Comparison of ENCODE assay signal across 1 cellular context in the genomic region with DNA sequence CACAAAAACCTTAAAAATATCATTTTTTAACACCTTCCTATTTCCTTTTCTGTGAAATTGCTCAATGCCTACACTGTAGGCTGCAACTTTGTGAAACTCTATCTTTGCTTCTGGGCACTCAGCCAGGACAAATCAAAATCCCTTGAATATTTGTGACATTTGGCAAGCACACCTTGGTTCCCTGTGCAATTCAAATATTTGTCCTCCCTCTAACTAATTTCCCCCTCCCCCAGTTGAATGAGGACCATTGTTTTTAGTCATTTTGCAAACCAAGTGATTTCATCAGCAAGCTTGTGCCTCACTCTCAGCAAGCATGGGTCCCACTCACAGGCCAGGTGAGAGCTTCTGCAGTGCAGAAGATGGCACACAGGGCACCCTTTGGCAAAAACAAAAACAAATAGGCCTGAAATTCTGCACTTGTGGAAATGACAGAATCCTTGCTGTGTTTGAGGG.
TF ChIP-seq lines count a peak whose summit lies in the region.

No MANE protein-coding gene starts in this region.

TF ChIP-seq in HepG2, 621 proteins besides CTCF, POLR2A, EP300 and RAD21 (continued from another document and continues in another):
- TF ChIP-seq, protein P1, sequence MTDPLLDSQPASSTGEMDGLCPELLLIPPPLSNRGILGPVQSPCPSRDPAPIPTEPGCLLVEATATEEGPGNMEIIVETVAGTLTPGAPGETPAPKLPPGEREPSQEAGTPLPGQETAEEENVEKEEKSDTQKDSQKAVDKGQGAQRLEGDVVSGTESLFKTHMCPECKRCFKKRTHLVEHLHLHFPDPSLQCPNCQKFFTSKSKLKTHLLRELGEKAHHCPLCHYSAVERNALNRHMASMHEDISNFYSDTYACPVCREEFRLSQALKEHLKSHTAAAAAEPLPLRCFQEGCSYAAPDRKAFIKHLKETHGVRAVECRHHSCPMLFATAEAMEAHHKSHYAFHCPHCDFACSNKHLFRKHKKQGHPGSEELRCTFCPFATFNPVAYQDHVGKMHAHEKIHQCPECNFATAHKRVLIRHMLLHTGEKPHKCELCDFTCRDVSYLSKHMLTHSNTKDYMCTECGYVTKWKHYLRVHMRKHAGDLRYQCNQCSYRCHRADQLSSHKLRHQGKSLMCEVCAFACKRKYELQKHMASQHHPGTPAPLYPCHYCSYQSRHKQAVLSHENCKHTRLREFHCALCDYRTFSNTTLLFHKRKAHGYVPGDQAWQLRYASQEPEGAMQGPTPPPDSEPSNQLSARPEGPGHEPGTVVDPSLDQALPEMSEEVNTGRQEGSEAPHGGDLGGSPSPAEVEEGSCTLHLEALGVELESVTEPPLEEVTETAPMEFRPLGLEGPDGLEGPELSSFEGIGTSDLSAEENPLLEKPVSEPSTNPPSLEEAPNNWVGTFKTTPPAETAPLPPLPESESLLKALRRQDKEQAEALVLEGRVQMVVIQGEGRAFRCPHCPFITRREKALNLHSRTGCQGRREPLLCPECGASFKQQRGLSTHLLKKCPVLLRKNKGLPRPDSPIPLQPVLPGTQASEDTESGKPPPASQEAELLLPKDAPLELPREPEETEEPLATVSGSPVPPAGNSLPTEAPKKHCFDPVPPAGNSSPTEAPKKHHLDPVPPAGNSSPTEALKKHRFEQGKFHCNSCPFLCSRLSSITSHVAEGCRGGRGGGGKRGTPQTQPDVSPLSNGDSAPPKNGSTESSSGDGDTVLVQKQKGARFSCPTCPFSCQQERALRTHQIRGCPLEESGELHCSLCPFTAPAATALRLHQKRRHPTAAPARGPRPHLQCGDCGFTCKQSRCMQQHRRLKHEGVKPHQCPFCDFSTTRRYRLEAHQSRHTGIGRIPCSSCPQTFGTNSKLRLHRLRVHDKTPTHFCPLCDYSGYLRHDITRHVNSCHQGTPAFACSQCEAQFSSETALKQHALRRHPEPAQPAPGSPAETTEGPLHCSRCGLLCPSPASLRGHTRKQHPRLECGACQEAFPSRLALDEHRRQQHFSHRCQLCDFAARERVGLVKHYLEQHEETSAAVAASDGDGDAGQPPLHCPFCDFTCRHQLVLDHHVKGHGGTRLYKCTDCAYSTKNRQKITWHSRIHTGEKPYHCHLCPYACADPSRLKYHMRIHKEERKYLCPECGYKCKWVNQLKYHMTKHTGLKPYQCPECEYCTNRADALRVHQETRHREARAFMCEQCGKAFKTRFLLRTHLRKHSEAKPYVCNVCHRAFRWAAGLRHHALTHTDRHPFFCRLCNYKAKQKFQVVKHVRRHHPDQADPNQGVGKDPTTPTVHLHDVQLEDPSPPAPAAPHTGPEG (CRISPR knock-in tag; IDR thresholded peaks at IDR 0.05): peak; percentile 85
- TF ChIP-seq, protein P2, sequence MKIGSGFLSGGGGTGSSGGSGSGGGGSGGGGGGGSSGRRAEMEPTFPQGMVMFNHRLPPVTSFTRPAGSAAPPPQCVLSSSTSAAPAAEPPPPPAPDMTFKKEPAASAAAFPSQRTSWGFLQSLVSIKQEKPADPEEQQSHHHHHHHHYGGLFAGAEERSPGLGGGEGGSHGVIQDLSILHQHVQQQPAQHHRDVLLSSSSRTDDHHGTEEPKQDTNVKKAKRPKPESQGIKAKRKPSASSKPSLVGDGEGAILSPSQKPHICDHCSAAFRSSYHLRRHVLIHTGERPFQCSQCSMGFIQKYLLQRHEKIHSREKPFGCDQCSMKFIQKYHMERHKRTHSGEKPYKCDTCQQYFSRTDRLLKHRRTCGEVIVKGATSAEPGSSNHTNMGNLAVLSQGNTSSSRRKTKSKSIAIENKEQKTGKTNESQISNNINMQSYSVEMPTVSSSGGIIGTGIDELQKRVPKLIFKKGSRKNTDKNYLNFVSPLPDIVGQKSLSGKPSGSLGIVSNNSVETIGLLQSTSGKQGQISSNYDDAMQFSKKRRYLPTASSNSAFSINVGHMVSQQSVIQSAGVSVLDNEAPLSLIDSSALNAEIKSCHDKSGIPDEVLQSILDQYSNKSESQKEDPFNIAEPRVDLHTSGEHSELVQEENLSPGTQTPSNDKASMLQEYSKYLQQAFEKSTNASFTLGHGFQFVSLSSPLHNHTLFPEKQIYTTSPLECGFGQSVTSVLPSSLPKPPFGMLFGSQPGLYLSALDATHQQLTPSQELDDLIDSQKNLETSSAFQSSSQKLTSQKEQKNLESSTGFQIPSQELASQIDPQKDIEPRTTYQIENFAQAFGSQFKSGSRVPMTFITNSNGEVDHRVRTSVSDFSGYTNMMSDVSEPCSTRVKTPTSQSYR (CRISPR knock-in tag; IDR thresholded peaks at IDR 0.05; ENCODE audit: borderline replicate concordance): peak; percentile 99
- TF ChIP-seq NCOA2 (CRISPR knock-in tag; IDR thresholded peaks at IDR 0.05) (peak; percentile 96), KDM1A (CRISPR knock-in tag; IDR thresholded peaks at IDR 0.05) (peak; percentile 85), KDM6A (CRISPR knock-in tag; IDR thresholded peaks at IDR 0.05; ENCODE audit: low read depth) (peak; percentile 32; the same call in 1 of the 2 replicates), ZNF484 (CRISPR knock-in tag; IDR thresholded peaks at IDR 0.05; ENCODE audit: borderline replicate concordance, low read depth) (no peak), CEBPG (CRISPR knock-in tag; IDR thresholded peaks at IDR 0.05) (peak; percentile 97), IKZF1 (IDR thresholded peaks at IDR 0.05) (no peak), ZC3H4 (CRISPR knock-in tag; IDR thresholded peaks at IDR 0.05; ENCODE audit: borderline replicate concordance) (no peak), ZNF549 (CRISPR knock-in tag; IDR thresholded peaks at IDR 0.05) (no peak), HOXD1 (CRISPR knock-in tag; IDR thresholded peaks at IDR 0.05) (peak; percentile 86; the same call in 1 of the 2 replicates)
- TF ChIP-seq, protein P3, sequence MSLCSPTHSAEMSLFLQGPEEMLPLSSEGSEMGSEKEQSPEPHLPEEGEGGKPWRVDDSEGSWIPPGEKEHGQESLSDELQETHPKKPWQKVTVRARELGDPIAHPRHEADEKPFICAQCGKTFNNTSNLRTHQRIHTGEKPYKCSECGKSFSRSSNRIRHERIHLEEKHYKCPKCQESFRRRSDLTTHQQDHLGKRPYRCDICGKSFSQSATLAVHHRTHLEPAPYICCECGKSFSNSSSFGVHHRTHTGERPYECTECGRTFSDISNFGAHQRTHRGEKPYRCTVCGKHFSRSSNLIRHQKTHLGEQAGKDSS (CRISPR knock-in tag; IDR thresholded peaks at IDR 0.05; ENCODE audit: borderline replicate concordance, low read depth): 0 out of 2 replicates have a peak, but pooled peaks have one; percentile 45
- TF ChIP-seq, protein P4, sequence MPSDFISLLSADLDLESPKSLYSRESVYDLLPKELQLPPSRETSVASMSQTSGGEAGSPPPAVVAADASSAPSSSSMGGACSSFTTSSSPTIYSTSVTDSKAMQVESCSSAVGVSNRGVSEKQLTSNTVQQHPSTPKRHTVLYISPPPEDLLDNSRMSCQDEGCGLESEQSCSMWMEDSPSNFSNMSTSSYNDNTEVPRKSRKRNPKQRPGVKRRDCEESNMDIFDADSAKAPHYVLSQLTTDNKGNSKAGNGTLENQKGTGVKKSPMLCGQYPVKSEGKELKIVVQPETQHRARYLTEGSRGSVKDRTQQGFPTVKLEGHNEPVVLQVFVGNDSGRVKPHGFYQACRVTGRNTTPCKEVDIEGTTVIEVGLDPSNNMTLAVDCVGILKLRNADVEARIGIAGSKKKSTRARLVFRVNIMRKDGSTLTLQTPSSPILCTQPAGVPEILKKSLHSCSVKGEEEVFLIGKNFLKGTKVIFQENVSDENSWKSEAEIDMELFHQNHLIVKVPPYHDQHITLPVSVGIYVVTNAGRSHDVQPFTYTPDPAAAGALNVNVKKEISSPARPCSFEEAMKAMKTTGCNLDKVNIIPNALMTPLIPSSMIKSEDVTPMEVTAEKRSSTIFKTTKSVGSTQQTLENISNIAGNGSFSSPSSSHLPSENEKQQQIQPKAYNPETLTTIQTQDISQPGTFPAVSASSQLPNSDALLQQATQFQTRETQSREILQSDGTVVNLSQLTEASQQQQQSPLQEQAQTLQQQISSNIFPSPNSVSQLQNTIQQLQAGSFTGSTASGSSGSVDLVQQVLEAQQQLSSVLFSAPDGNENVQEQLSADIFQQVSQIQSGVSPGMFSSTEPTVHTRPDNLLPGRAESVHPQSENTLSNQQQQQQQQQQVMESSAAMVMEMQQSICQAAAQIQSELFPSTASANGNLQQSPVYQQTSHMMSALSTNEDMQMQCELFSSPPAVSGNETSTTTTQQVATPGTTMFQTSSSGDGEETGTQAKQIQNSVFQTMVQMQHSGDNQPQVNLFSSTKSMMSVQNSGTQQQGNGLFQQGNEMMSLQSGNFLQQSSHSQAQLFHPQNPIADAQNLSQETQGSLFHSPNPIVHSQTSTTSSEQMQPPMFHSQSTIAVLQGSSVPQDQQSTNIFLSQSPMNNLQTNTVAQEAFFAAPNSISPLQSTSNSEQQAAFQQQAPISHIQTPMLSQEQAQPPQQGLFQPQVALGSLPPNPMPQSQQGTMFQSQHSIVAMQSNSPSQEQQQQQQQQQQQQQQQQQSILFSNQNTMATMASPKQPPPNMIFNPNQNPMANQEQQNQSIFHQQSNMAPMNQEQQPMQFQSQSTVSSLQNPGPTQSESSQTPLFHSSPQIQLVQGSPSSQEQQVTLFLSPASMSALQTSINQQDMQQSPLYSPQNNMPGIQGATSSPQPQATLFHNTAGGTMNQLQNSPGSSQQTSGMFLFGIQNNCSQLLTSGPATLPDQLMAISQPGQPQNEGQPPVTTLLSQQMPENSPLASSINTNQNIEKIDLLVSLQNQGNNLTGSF (CRISPR knock-in tag; IDR thresholded peaks at IDR 0.05): no peak
- TF ChIP-seq, protein P5, sequence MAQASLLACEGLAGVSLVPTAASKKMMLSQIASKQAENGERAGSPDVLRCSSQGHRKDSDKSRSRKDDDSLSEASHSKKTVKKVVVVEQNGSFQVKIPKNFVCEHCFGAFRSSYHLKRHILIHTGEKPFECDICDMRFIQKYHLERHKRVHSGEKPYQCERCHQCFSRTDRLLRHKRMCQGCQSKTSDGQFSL (CRISPR knock-in tag; IDR thresholded peaks at IDR 0.05): 0 out of 2 replicates have a peak, but pooled peaks have one; percentile 41
- TF ChIP-seq, protein P6, sequence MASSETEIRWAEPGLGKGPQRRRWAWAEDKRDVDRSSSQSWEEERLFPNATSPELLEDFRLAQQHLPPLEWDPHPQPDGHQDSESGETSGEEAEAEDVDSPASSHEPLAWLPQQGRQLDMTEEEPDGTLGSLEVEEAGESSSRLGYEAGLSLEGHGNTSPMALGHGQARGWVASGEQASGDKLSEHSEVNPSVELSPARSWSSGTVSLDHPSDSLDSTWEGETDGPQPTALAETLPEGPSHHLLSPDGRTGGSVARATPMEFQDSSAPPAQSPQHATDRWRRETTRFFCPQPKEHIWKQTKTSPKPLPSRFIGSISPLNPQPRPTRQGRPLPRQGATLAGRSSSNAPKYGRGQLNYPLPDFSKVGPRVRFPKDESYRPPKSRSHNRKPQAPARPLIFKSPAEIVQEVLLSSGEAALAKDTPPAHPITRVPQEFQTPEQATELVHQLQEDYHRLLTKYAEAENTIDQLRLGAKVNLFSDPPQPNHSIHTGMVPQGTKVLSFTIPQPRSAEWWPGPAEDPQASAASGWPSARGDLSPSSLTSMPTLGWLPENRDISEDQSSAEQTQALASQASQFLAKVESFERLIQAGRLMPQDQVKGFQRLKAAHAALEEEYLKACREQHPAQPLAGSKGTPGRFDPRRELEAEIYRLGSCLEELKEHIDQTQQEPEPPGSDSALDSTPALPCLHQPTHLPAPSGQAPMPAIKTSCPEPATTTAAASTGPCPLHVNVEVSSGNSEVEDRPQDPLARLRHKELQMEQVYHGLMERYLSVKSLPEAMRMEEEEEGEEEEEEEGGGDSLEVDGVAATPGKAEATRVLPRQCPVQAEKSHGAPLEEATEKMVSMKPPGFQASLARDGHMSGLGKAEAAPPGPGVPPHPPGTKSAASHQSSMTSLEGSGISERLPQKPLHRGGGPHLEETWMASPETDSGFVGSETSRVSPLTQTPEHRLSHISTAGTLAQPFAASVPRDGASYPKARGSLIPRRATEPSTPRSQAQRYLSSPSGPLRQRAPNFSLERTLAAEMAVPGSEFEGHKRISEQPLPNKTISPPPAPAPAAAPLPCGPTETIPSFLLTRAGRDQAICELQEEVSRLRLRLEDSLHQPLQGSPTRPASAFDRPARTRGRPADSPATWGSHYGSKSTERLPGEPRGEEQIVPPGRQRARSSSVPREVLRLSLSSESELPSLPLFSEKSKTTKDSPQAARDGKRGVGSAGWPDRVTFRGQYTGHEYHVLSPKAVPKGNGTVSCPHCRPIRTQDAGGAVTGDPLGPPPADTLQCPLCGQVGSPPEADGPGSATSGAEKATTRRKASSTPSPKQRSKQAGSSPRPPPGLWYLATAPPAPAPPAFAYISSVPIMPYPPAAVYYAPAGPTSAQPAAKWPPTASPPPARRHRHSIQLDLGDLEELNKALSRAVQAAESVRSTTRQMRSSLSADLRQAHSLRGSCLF (CRISPR knock-in tag; IDR thresholded peaks at IDR 0.05; ENCODE audit: borderline replicate concordance): 0 out of 2 replicates have a peak, but pooled peaks have one; percentile 33
- TF ChIP-seq, protein P7, sequence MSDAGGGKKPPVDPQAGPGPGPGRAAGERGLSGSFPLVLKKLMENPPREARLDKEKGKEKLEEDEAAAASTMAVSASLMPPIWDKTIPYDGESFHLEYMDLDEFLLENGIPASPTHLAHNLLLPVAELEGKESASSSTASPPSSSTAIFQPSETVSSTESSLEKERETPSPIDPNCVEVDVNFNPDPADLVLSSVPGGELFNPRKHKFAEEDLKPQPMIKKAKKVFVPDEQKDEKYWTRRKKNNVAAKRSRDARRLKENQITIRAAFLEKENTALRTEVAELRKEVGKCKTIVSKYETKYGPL (CRISPR knock-in tag; IDR thresholded peaks at IDR 0.05): 0 out of 2 replicates have a peak, but pooled peaks have one; percentile 60
- TF ChIP-seq, protein P8, sequence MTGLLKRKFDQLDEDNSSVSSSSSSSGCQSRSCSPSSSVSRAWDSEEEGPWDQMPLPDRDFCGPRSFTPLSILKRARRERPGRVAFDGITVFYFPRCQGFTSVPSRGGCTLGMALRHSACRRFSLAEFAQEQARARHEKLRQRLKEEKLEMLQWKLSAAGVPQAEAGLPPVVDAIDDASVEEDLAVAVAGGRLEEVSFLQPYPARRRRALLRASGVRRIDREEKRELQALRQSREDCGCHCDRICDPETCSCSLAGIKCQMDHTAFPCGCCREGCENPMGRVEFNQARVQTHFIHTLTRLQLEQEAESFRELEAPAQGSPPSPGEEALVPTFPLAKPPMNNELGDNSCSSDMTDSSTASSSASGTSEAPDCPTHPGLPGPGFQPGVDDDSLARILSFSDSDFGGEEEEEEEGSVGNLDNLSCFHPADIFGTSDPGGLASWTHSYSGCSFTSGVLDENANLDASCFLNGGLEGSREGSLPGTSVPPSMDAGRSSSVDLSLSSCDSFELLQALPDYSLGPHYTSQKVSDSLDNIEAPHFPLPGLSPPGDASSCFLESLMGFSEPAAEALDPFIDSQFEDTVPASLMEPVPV (CRISPR knock-in tag; IDR thresholded peaks at IDR 0.05): no peak
- TF ChIP-seq, protein P9, sequence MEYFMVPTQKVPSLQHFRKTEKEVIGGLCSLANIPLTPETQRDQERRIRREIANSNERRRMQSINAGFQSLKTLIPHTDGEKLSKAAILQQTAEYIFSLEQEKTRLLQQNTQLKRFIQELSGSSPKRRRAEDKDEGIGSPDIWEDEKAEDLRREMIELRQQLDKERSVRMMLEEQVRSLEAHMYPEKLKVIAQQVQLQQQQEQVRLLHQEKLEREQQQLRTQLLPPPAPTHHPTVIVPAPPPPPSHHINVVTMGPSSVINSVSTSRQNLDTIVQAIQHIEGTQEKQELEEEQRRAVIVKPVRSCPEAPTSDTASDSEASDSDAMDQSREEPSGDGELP (IDR thresholded peaks at IDR 0.05; ENCODE audit: borderline replicate concordance, low read depth): peak; percentile 74; the same call in 1 of the 2 replicates
- TF ChIP-seq, protein P10, sequence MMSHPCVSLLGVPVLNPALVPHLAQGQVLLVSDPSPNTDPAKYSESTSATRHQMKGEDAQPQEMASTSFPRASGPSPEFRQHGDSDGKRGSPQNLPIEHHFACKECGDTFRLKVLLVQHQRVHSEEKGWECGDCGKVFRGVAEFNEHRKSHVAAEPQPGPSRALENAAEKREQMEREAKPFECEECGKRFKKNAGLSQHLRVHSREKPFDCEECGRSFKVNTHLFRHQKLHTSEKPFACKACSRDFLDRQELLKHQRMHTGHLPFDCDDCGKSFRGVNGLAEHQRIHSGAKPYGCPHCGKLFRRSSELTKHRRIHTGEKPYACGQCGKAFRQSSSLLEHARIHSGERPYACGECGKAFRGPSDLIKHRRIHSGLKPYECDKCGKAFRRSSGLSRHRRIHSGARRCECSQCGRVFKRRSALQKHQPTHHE (CRISPR knock-in tag; IDR thresholded peaks at IDR 0.05; ENCODE audit: borderline replicate concordance): 0 out of 2 replicates have a peak, but pooled peaks have one; percentile 78
